Comparison of ENCODE assay signal across 9 cellular contexts in the genomic region with DNA sequence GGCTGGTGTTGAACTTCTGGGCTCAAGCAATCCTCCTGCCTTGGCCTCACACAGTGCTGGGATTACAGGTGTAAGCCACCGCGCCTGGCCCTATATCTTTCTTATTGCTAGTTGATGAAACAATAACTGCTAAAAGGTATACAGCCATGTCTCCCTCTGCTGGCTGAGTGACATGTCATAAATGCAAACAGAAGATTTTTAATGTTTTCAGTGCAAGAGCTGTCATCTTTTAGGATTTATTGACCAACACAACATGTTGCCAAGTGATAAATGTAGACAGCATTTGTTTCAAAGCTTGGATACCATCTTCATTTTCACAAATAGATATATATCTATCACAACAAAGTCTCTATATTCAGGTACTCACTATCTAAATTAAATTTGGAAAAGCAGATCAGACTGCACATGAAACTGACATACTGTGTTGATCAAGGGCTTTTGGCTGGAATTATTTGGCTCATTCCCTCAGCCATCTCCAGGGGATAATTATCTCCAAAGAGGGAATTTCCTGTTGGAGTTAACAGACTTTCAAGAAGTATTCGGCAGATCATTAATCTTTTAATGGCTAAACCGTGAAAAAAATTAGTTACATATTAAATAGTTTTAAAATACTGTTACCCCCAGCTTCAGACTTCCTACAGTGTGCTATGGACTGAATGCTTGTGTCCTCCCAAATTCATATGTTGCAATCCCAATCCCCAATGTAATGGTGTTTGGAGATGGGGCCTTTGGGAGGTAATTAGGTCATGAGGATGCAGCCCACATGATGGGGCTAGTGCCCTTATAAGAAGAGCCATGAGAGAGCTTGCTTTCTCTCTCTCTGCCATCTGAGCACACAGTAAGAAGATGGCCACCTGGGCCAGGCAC. TPM values are rescaled to one million over a fixed set of nuclear protein-coding genes. Genes with fewer than 3 reads are reported as not detected.
DNase-seq lines count a peak whose midpoint lies in the region; ATAC-seq and TF ChIP-seq lines count a peak whose summit lies in the region.
"Had no signal": no experiment of that assay in that cellular context is flagged by ENCODE, and none has a peak within 500 bp of the region (broad histone marks: within the 10 kb centered on the region; RNA-seq: fewer than 3 reads in every experiment).

No MANE protein-coding gene starts in this region.

- no peak overlapping the region for H3K4me3 ChIP-seq in fibroblast of pulmonary artery (replicated peaks; ENCODE audit: low read depth, low read length)
- H3K4me3 ChIP-seq: skin epidermis had no signal

- DNase-seq in COLO668 (lab: John Stamatoyannopoulos, UW; ENCODE audit: unreplicated experiment) (peak; percentile 27), H4 (ENCODE audit: low spot score) (peak; percentile 46), NCI-H524 (lab: John Stamatoyannopoulos, UW) (peak; percentile 47 to 66), activated T-cell treated with anti-CD3 and anti-CD28 coated beads for 4 hours (peak; percentile 28), fibroblast of pulmonary artery (ENCODE audit: low read depth) (peak; percentile 69), renal cortical epithelial cell (ENCODE audit: low read depth) (peak; percentile 94)

- TF ChIP-seq CTCF in fibroblast of pulmonary artery (IDR thresholded peaks at IDR 0.05; ENCODE audit: low read length, missing control alignments) = peak; percentile 62

- ATAC-seq in GM19455 (IDR thresholded peaks at IDR 0.05; ENCODE audit: unreplicated experiment) = no peak
- no peak for ATAC-seq in GM19463 (IDR thresholded peaks at IDR 0.05; ENCODE audit: unreplicated experiment)

RNA-seq across cellular contexts. Expression of a gene that starts 41.3 kb away (rescaled TPM):
- 44.0 and 46.9 TPM in 2 replicates for total RNA-seq in H4 (2014; rRNA removed; shearing (Covaris generic))
- total RNA-seq in renal cortical epithelial cell = 42.4 and 79.5 TPM in 2 replicates

Comparison
In these comparisons a context has a peak if more than half of its experiments do, and no peak if none do; other contexts are left out.
1. DNase-seq: peak in every context shown above with its lines; median percentile 94 in renal cortical epithelial cell; 69 in fibroblast of pulmonary artery; 56 in NCI-H524; 46 in H4; 28 in activated T-cell treated with anti-CD3 and anti-CD28 coated beads for 4 hours; 27 in COLO668.